In the genomic region with DNA sequence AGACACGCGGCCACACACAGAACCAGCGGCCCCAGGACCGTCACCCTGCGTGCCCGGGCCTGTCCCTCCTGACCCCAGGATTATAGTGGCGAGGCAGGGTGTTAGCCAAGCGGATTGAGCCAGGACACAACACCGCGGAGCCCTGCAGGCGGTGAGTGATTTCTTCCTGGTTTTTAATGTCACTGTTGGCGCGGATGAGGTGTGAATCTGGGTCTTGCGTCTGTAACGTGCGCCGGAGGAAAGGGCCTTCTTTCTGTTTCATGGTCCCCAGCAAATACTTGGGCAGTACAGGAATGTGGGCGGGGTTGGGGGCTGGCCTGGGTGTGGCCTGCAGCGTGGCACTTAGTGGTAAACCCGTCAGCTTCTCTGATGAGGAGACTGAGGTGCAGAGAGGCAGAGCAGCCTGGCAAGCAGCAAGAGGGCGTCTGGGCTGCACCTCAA, we compare ENCODE assay signal across 8 cellular contexts.
DNase-seq lines count a peak whose midpoint lies in the region; ATAC-seq, FAIRE-seq and TF ChIP-seq lines count a peak whose summit lies in the region.
"Not testable (repeated sequence)": the region's sequence is repeated elsewhere in the genome, so short reads cannot be mapped to it uniquely, and the experiment has no call there.

No MANE protein-coding gene starts in this region.

- H3K9me1 ChIP-seq in K562 (ENCODE audit: control insufficient read depth, insufficient read depth, low read length), result not testable (repeated sequence)

- TF ChIP-seq RAD21 in K562 (CRISPR knock-in tag; conservative IDR thresholded peaks at IDR 0.05 in 1 of 2, IDR thresholded peaks at IDR 0.05 in 1 of 2); HepG2 (CRISPR knock-in tag; IDR thresholded peaks at IDR 0.05): not testable (repeated sequence)

- not testable (repeated sequence) for H3K4me3 ChIP-seq in K562; HepG2 (replicated peaks in 1 of 3; ENCODE audit: insufficient read depth in 1 of 3, low read depth in 2 of 3, low read length in 3 of 3)
- H3K4me3 ChIP-seq in duodenal mucosa (ENCODE audit: low read depth in 1 of 2, low read length in 2 of 2), result peak overlapping the region in 1 of 2 donors; percentile 32

- peak overlapping the region in 2 of 3 experiments; percentile 10 to 61 for H3K27ac Mint-ChIP-seq in nephron
- peak overlapping the region; percentile 70 for H3K27ac Mint-ChIP-seq in type B pancreatic cell

- intact Hi-C loops in K562 (cut with micrococcal nuclease); HepG2 (cut with micrococcal nuclease; ENCODE audit: unreplicated experiment): not testable (repeated sequence)
- intact Hi-C loops in left cardiac atrium (cut with DNase I), result loop anchor here in 1 of 2 donors (10.0 kb wide), 1 partner anchor 137 kb away; no protein-coding TSS in a partner anchor

- not testable (repeated sequence) for H4K20me1 ChIP-seq in K562 (replicated peaks; ENCODE audit: control insufficient read depth, insufficient read depth, low read length); HepG2 (ENCODE audit: insufficient read depth, low read length)

- CTCF ChIA-PET in K562 (lab: Yijun Ruan, JAX; ENCODE audit: low intra/inter-chr PET ratio); HepG2 (lab: Yijun Ruan, JAX; ENCODE audit: low intra/inter-chr PET ratio, low total read pairs): not testable (repeated sequence)

- not testable (repeated sequence) for H3K36me3 ChIP-seq in K562 (ENCODE audit: control insufficient read depth, insufficient read depth, low read length); duodenal mucosa (ENCODE audit: control insufficient read depth in 1 of 2, insufficient read depth in 2 of 2, low read length in 2 of 2); HepG2 (replicated peaks in 1 of 2; ENCODE audit: control insufficient read depth in 1 of 2, insufficient read depth in 2 of 2, low read length in 2 of 2)

- H3K79me2 ChIP-seq in K562 (ENCODE audit: control insufficient read depth, insufficient read depth, low read length); HepG2 (ENCODE audit: insufficient read depth, low read length): not testable (repeated sequence)

- TF ChIP-seq POLR2A in K562 (conservative IDR thresholded peaks at IDR 0.05); HepG2 (IDR thresholded peaks at IDR 0.05; ENCODE audit: insufficient read depth in 1 of 2, low read depth in 2 of 2, low read length in 2 of 2): not testable (repeated sequence)

- POLR2A ChIA-PET in K562 (lab: Yijun Ruan, JAX); HepG2 (lab: Yijun Ruan, JAX): not testable (repeated sequence)

- not testable (repeated sequence) for H3K27ac ChIP-seq in K562 (ENCODE audit: extremely low read depth, low read depth, low read length); HepG2 (ENCODE audit: extremely low read length, insufficient read depth, low read length)
- peak overlapping the region; percentile 20 for H3K27ac ChIP-seq in duodenal mucosa (ENCODE audit: low read depth, low read length)

- H3K9me3 ChIP-seq in K562 (replicated peaks; ENCODE audit: control insufficient read depth, insufficient read depth, low read depth, low read length); duodenal mucosa (ENCODE audit: control insufficient read depth in 1 of 2, low read length in 2 of 2); HepG2 (ENCODE audit: low read length): not testable (repeated sequence)

- WGBS in K562 (ENCODE audit: insufficient coverage, low coverage, missing lambda C conversion rate), result 43% methylated on average over 13 of the region's 21 CpGs
- WGBS in HepG2 (ENCODE audit: low lambda C conversion rate), result 68% methylated on average over 15 of the region's 21 CpGs

- not testable (repeated sequence) for H3K4me3 Mint-ChIP-seq in nephron, type B pancreatic cell

- not testable (repeated sequence) for BruUV-seq in K562 (replicated peaks; lab: Mats Ljungman, UMichigan); HepG2 (replicated peaks; lab: Mats Ljungman, UMichigan)

- ATAC-seq in K562, result not testable (repeated sequence)
- ATAC-seq in left cardiac atrium, result peak; percentile 29 to 33
- ATAC-seq in HepG2, result peak; percentile 16; the same call in 1 of the 3 replicates

- H3K27me3 ChIP-seq in K562 (ENCODE audit: control insufficient read depth in 2 of 2, insufficient read depth in 2 of 2, low read length in 2 of 2) (peaks cover 2 to 21% of the 10 kb centered on the region in 2 experiments; a peak in 4 of 5 replicates), HepG2 (ENCODE audit: control insufficient read depth in 1 of 2, insufficient read depth in 2 of 2, low read length in 2 of 2) (peaks cover 5 to 45% of the 10 kb centered on the region in 2 experiments)
- H3K27me3 ChIP-seq in duodenal mucosa (ENCODE audit: control insufficient read depth in 1 of 2, insufficient read depth in 2 of 2, low read length in 2 of 2), result not testable (repeated sequence)

- H3K4me2 ChIP-seq in K562 (ENCODE audit: insufficient read depth, low read length); HepG2 (ENCODE audit: low read depth, low read length): not testable (repeated sequence)

- peak; percentile 24 for DNase-seq in DMS53 (lab: John Stamatoyannopoulos, UW)
- peak; percentile 83 for DNase-seq in LoVo (ENCODE audit: low spot score)
- DNase-seq in K562 (ENCODE audit: extremely low read depth in 1 of 4, low spot score in 3 of 4); HepG2 (ENCODE audit: low spot score); type B pancreatic cell (ENCODE audit: extremely low spot score, unreplicated experiment): not testable (repeated sequence)
- DNase-seq in left cardiac atrium, result peak; percentile 72

- TF ChIP-seq CTCF in K562 (IDR thresholded peaks at IDR 0.05 in 2 of 3, conservative IDR thresholded peaks at IDR 0.05 in 1 of 3; ENCODE audit: insufficient read depth in 2 of 3, low read depth in 1 of 3, low read length in 3 of 3); HepG2 (CRISPR knock-in tag; IDR thresholded peaks at IDR 0.05); nephron (IDR thresholded peaks at IDR 0.05; ENCODE audit: unreplicated experiment in 3 of 3); type B pancreatic cell (conservative IDR thresholded peaks at IDR 0.05): not testable (repeated sequence)

- H3K9ac ChIP-seq in K562 (ENCODE audit: insufficient read depth in 1 of 2, low read depth in 2 of 2, low read length in 2 of 2); duodenal mucosa (ENCODE audit: low read depth in 1 of 2, low read length in 2 of 2); HepG2 (ENCODE audit: insufficient read depth, low read depth, low read length): not testable (repeated sequence)

- H3K4me1 ChIP-seq in K562 (replicated peaks in 1 of 2; ENCODE audit: control insufficient read depth in 2 of 2, insufficient read depth in 2 of 2, low read length in 2 of 2) (peaks cover 0 to 20% of the 10 kb centered on the region in 2 experiments; a peak in 2 of 5 replicates), HepG2 (ENCODE audit: insufficient read depth, low read length) (peaks cover 24% of the 10 kb centered on the region)
- H3K4me1 ChIP-seq in duodenal mucosa (ENCODE audit: control insufficient read depth in 1 of 2, insufficient read depth in 2 of 2, low read length in 2 of 2), result not testable (repeated sequence)

- H3K9me3 Mint-ChIP-seq in nephron, result peaks cover 14% of the 10 kb centered on the region
- H3K9me3 Mint-ChIP-seq in type B pancreatic cell, result not testable (repeated sequence)

- not testable (repeated sequence) for H3K36me3 Mint-ChIP-seq in nephron (ENCODE audit: low read depth); type B pancreatic cell

- in situ Hi-C loops in K562 (cut with MboI), result not testable (repeated sequence)
- in situ Hi-C loops in HepG2 (cut with HindIII; ENCODE audit: extremely low pct_ligation_motif_present, low pct_unique_long_range_greater_than_20kb), result loop anchor here (10.0 kb wide), 1 partner anchor 137 kb away; no protein-coding TSS in a partner anchor

- H3K4me1 Mint-ChIP-seq in nephron, result peaks cover 25% of the 10 kb centered on the region
- peaks cover 10% of the 10 kb centered on the region for H3K4me1 Mint-ChIP-seq in type B pancreatic cell (ENCODE audit: unreplicated experiment)

- TF ChIP-seq EP300 in K562 (IDR thresholded peaks at IDR 0.05; ENCODE audit: low read length); HepG2 (IDR thresholded peaks at IDR 0.05; ENCODE audit: low read depth in 2 of 2, low read length in 2 of 2); HepG2 (CRISPR knock-in tag; IDR thresholded peaks at IDR 0.05; ENCODE audit: borderline replicate concordance): not testable (repeated sequence)

- H2AFZ ChIP-seq in K562 (ENCODE audit: low read depth, low read length); HepG2 (ENCODE audit: low read length): not testable (repeated sequence)

- H3K27me3 Mint-ChIP-seq in nephron (ENCODE audit: low read depth), result peaks cover 11% of the 10 kb centered on the region
- H3K27me3 Mint-ChIP-seq in type B pancreatic cell, result not testable (repeated sequence)

- FAIRE-seq in K562 (lab: Jason Lieb, UNC); HepG2 (lab: Jason Lieb, UNC): not testable (repeated sequence)

TF ChIP-seq in HepG2, 621 proteins besides CTCF, POLR2A, EP300 and RAD21:
- TF ChIP-seq, protein P1, sequence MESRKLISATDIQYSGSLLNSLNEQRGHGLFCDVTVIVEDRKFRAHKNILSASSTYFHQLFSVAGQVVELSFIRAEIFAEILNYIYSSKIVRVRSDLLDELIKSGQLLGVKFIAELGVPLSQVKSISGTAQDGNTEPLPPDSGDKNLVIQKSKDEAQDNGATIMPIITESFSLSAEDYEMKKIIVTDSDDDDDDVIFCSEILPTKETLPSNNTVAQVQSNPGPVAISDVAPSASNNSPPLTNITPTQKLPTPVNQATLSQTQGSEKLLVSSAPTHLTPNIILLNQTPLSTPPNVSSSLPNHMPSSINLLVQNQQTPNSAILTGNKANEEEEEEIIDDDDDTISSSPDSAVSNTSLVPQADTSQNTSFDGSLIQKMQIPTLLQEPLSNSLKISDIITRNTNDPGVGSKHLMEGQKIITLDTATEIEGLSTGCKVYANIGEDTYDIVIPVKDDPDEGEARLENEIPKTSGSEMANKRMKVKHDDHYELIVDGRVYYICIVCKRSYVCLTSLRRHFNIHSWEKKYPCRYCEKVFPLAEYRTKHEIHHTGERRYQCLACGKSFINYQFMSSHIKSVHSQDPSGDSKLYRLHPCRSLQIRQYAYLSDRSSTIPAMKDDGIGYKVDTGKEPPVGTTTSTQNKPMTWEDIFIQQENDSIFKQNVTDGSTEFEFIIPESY (CRISPR knock-in tag; IDR thresholded peaks at IDR 0.05), result peak; percentile 43; the same call in 1 of the 2 replicates
TF ChIP-seq in HepG2: peak in this region for 1; not testable (repeated sequence) for 620.
